Comparison of ENCODE assay signal across 20 cellular contexts in genomic region chr2:174560737-174561136, GRCh38. TPM values are rescaled to one million over a fixed set of nuclear protein-coding genes. Genes with fewer than 3 reads are reported as not detected.
DNase-seq lines count a peak whose midpoint lies in the region; ATAC-seq, FAIRE-seq and TF ChIP-seq lines count a peak whose summit lies in the region.
"Had no signal": no experiment of that assay in that cellular context is flagged by ENCODE, and none has a peak within 500 bp of the region (broad histone marks: within the 10 kb centered on the region; RNA-seq: fewer than 3 reads in every experiment).

No MANE protein-coding gene starts in this region.

- DNase-seq in NCI-H2107 treated with DMSO at 0.1 percent for 48 hours (lab: John Stamatoyannopoulos, UW; ENCODE audit: unreplicated experiment) = peak; percentile 4
- DNase-seq in NCI-H2107 (lab: John Stamatoyannopoulos, UW) = no peak
- DNase-seq in CD8-positive, alpha-beta T cell = no peak
- DNase-seq in endothelial cell of umbilical vein (ENCODE audit: low read depth, low spot score) = no peak
- DNase-seq in NOMO-1 (lab: John Stamatoyannopoulos, UW; ENCODE audit: unreplicated experiment in 2 of 2) = no peak
- DNase-seq in superior temporal gyrus (ENCODE audit: extremely low spot score) = no peak
- no peak for DNase-seq in NCI-H1105 treated with DMSO at 0.1 percent for 48 hours (lab: John Stamatoyannopoulos, UW)
- DNase-seq: 8988T; activated B cell treated with CpG ODN at 0.5 μM for 24 hours; activated CD8-positive, alpha-beta memory T cell treated with anti-CD3 and anti-CD28 coated beads for 24 hours; foreskin melanocyte; SHP77; stimulated activated CD4-positive, alpha-beta T cell treated with anti-CD3 and anti-CD28 coated beads, Interleukin-2, amount 100 ng/mL, for 24 hours had no signal

- H3K79me2 ChIP-seq in endothelial cell of umbilical vein (ENCODE audit: control insufficient read depth, insufficient read depth, low read length) = no peaks in the 10 kb centered on the region
- H3K79me2 ChIP-seq: parathyroid adenoma had no signal

- intact Hi-C loops in CD8-positive, alpha-beta T cell (cut with DNase I, micrococcal nuclease) = loop anchor here in 1 of 2 experiments (5.0 kb wide), 1 partner anchor 98 kb away; no protein-coding TSS in a partner anchor
- intact Hi-C loops in endothelial cell of umbilical vein (cut with micrococcal nuclease) = no loop called here

- H3K27ac ChIP-seq in CD8-positive, alpha-beta T cell (ENCODE audit: low read depth, low read length) = no peak overlapping the region
- H3K27ac ChIP-seq in endothelial cell of umbilical vein (ENCODE audit: insufficient read depth, low read depth, low read length) = no peak overlapping the region
- H3K27ac ChIP-seq in neutrophil = peak overlapping the region; percentile 56
- H3K27ac ChIP-seq: BLaER1 treated with 17β-estradiol and CSF1 and Interleukin-3, amounts not matched to agents 10 nM and 100 nM; parathyroid adenoma had no signal

- no peaks in the 10 kb centered on the region for H3K9me3 ChIP-seq in CD8-positive, alpha-beta T cell (ENCODE audit: low read length)
- H3K9me3 ChIP-seq in endothelial cell of umbilical vein (replicated peaks; ENCODE audit: control insufficient read depth, insufficient read depth, low read length) (no peaks in the 10 kb centered on the region), neutrophil (no peaks in the 10 kb centered on the region)
- H3K9me3 ChIP-seq: BLaER1 treated with 17β-estradiol and CSF1 and Interleukin-3, amounts not matched to agents 10 nM and 100 nM; mucosa of descending colon had no signal

- no peaks in the 10 kb centered on the region for H3K9me3 Mint-ChIP-seq in CD8-positive, alpha-beta T cell
- H3K9me3 Mint-ChIP-seq: activated B cell treated with CpG ODN at 0.5 μM for 24 hours had no signal

- H3K4me2 ChIP-seq in endothelial cell of umbilical vein (ENCODE audit: insufficient read depth, low read length) = no peak overlapping the region
- H3K4me2 ChIP-seq: BLaER1 treated with 17β-estradiol and CSF1 and Interleukin-3, amounts not matched to agents 10 nM and 100 nM had no signal

- peaks cover 13% of the 10 kb centered on the region for H3K4me1 Mint-ChIP-seq in CD8-positive, alpha-beta T cell (ENCODE audit: low read depth)
- H3K4me1 Mint-ChIP-seq: activated B cell treated with CpG ODN at 0.5 μM for 24 hours had no signal

- no peak overlapping the region for H2AFZ ChIP-seq in endothelial cell of umbilical vein (ENCODE audit: low read depth, low read length)
- H2AFZ ChIP-seq: parathyroid adenoma had no signal

- no peaks in the 10 kb centered on the region for H3K27me3 ChIP-seq in CD8-positive, alpha-beta T cell (ENCODE audit: insufficient read depth, low read length)
- H3K27me3 ChIP-seq in endothelial cell of umbilical vein (ENCODE audit: control insufficient read depth in 2 of 2, insufficient read depth in 2 of 2, low read length in 2 of 2) (no peaks in the 10 kb centered on the region), neutrophil (no peaks in the 10 kb centered on the region)
- H3K27me3 ChIP-seq: BLaER1 treated with 17β-estradiol and CSF1 and Interleukin-3, amounts not matched to agents 10 nM and 100 nM had no signal

- POLR2A ChIA-PET in CD8-positive, alpha-beta T cell (lab: Charles Lee) = interaction anchor here (1.3 kb wide), 1 partner anchor 33 kb away, joined by 6 read pairs; no protein-coding TSS in a partner anchor
- POLR2A ChIA-PET in endothelial cell of umbilical vein (lab: Charles Lee) = no interaction called here

- dilution Hi-C loops in endothelial cell of umbilical vein (cut with MboI; ENCODE audit: extremely low pct_ligation_motif_present, low sequenced_read_pairs) = no loop called here

- no peak for TF ChIP-seq CTCF in CD8-positive, alpha-beta T cell (IDR thresholded peaks at IDR 0.05)
- TF ChIP-seq CTCF in endothelial cell of umbilical vein (IDR thresholded peaks at IDR 0.05; ENCODE audit: extremely low read depth in 1 of 2, insufficient read depth in 1 of 2, low read depth in 1 of 2, low read length in 2 of 2) (no peak), neutrophil (IDR thresholded peaks at IDR 0.05) (no peak)

- H3K36me3 Mint-ChIP-seq in CD8-positive, alpha-beta T cell = peaks cover 84% of the 10 kb centered on the region

- peak; percentile 44 for FAIRE-seq in endothelial cell of umbilical vein (lab: Jason Lieb, UNC)
- FAIRE-seq: GM12892, K562 had no signal

- H3K9ac ChIP-seq in endothelial cell of umbilical vein (replicated peaks; ENCODE audit: extremely low read depth, insufficient read depth, low read length) = no peak overlapping the region
- H3K9ac ChIP-seq: BLaER1 treated with 17β-estradiol and CSF1 and Interleukin-3, amounts not matched to agents 10 nM and 100 nM; parathyroid adenoma had no signal

- H3K36me3 ChIP-seq in CD8-positive, alpha-beta T cell (ENCODE audit: insufficient read depth, low read length) = peaks cover 50% of the 10 kb centered on the region
- H3K36me3 ChIP-seq in endothelial cell of umbilical vein (ENCODE audit: control insufficient read depth in 2 of 2, extremely low read depth in 1 of 2, insufficient read depth in 2 of 2, low read length in 2 of 2) (peaks cover 0 to 5% of the 10 kb centered on the region in 2 experiments), neutrophil (peaks cover 100% of the 10 kb centered on the region)

- no peaks in the 10 kb centered on the region for H3K9me1 ChIP-seq in endothelial cell of umbilical vein (replicated peaks; ENCODE audit: control insufficient read depth, extremely low read depth, insufficient read depth, low read length)

- peak overlapping the region; percentile 81 for H3K27ac Mint-ChIP-seq in CD8-positive, alpha-beta T cell
- H3K27ac Mint-ChIP-seq: activated B cell treated with CpG ODN at 0.5 μM for 24 hours had no signal

- TF ChIP-seq POLR2A in endothelial cell of umbilical vein (IDR thresholded peaks at IDR 0.05; ENCODE audit: low read depth, low read length) = no peak

- BruUV-seq in endothelial cell of umbilical vein (replicated peaks; lab: Mats Ljungman, UMichigan) = no TSS peak

- H3K27me3 Mint-ChIP-seq in CD8-positive, alpha-beta T cell (ENCODE audit: low read depth) = no peaks in the 10 kb centered on the region
- H3K27me3 Mint-ChIP-seq: activated B cell treated with CpG ODN at 0.5 μM for 24 hours had no signal

- no peaks in the 10 kb centered on the region for H3K4me1 ChIP-seq in CD8-positive, alpha-beta T cell (ENCODE audit: insufficient read depth, low read length)
- H3K4me1 ChIP-seq in endothelial cell of umbilical vein (ENCODE audit: control insufficient read depth, extremely low read depth, insufficient read depth, low read length) (no peaks in the 10 kb centered on the region), neutrophil (ENCODE audit: control insufficient read depth in 1 of 2, insufficient read depth in 1 of 2, low read depth in 1 of 2, low read length in 1 of 2) (no peaks in the 10 kb centered on the region)
- H3K4me1 ChIP-seq: BLaER1 treated with 17β-estradiol and CSF1 and Interleukin-3, amounts not matched to agents 10 nM and 100 nM; parathyroid adenoma had no signal

- no peak overlapping the region for H3K4me3 ChIP-seq in CD8-positive, alpha-beta T cell (ENCODE audit: low read depth, low read length)
- H3K4me3 ChIP-seq in endothelial cell of umbilical vein (replicated peaks in 1 of 3; ENCODE audit: insufficient read depth in 1 of 3, low read depth in 1 of 3, low read length in 3 of 3) (no peak overlapping the region), neutrophil (ENCODE audit: low read depth in 1 of 2, low read length in 1 of 2) (no peak overlapping the region)
- H3K4me3 ChIP-seq: BLaER1 treated with 17β-estradiol and CSF1 and Interleukin-3, amounts not matched to agents 10 nM and 100 nM; K562; mucosa of descending colon had no signal

- H4K20me1 ChIP-seq in endothelial cell of umbilical vein (replicated peaks; ENCODE audit: control insufficient read depth, extremely low read depth, insufficient read depth, low read length) = no peaks in the 10 kb centered on the region

- H3K4me3 Mint-ChIP-seq in CD8-positive, alpha-beta T cell = no peak overlapping the region
- H3K4me3 Mint-ChIP-seq: activated B cell treated with CpG ODN at 0.5 μM for 24 hours had no signal

- no peak for ATAC-seq in CD8-positive, alpha-beta T cell
- ATAC-seq: HCT116, K562, mucosa of descending colon had no signal

- CTCF ChIA-PET in CD8-positive, alpha-beta T cell (lab: Charles Lee) = interaction anchor here (1.5 to 1.9 kb wide), 3 partner anchors 75 to 128 kb away, joined by 5 to 6 read pairs (median 5); no protein-coding TSS in a partner anchor
- CTCF ChIA-PET in endothelial cell of umbilical vein (lab: Charles Lee) = interaction anchor here (0.7 to 1.5 kb wide), 3 partner anchors 13 to 103 kb away, joined by 3 to 6 read pairs (median 4); no protein-coding TSS in a partner anchor

TF ChIP-seq in endothelial cell of umbilical vein, 7 proteins besides CTCF, POLR2A, EP300 and RAD21:
- TF ChIP-seq MAX (IDR thresholded peaks at IDR 0.05; ENCODE audit: insufficient read depth, insufficient read length) = no peak
- no peak for TF ChIP-seq POLR2AphosphoS5 (IDR thresholded peaks at IDR 0.05; ENCODE audit: insufficient read depth, low read depth, low read length)
- TF ChIP-seq FOS (IDR thresholded peaks at IDR 0.05; ENCODE audit: borderline replicate concordance, insufficient read depth, low read length) = no peak
- TF ChIP-seq MYC (IDR thresholded peaks at IDR 0.05; ENCODE audit: low read depth, low read length) = no peak
- TF ChIP-seq JUN (IDR thresholded peaks at IDR 0.05; ENCODE audit: borderline replicate concordance, insufficient read depth, insufficient read length, low read depth) = no peak
- no peak for TF ChIP-seq GATA2 (IDR thresholded peaks at IDR 0.05; ENCODE audit: insufficient read depth, insufficient read length, low read depth, low read length)
- TF ChIP-seq EZH2 (IDR thresholded peaks at IDR 0.05; ENCODE audit: borderline replicate concordance, low read depth, low read length, severe bottlenecking) = no peak

RNA-seq across cellular contexts. Expression of gene WIPF1, which starts 36.9 kb away (rescaled TPM):
- total RNA-seq in CD8-positive, alpha-beta T cell = 100 to 1,000 TPM; 275 to 282 TPM
- 42.0 and 44.2 TPM in 2 replicates for total RNA-seq in endothelial cell of umbilical vein
- polyA plus RNA-seq in endothelial cell of umbilical vein = 15.3 and 17.5 TPM in 2 replicates
- polyA plus RNA-seq in endothelial cell of umbilical vein (2011; cell fraction: cytosol; rRNA removed) = 12.9 and 16.3 TPM in 2 replicates
- polyA plus RNA-seq in endothelial cell of umbilical vein (2011; cell fraction: nucleus; rRNA removed) = 14.6 and 15.2 TPM in 2 replicates
- 21.6 and 27.5 TPM in 2 replicates for polyA plus RNA-seq in endothelial cell of umbilical vein (2012)
- polyA minus RNA-seq in endothelial cell of umbilical vein = 10.7 and 12.6 TPM in 2 replicates
- not detected for polyA minus RNA-seq in endothelial cell of umbilical vein (2011; cell fraction: cytosol; rRNA and poly(A)+ RNA removed)
- 20.8 and 24.5 TPM in 2 replicates for polyA minus RNA-seq in endothelial cell of umbilical vein (2011; cell fraction: nucleus; rRNA and poly(A)+ RNA removed)
